29 cellular contexts compared by ENCODE assay signal in the genomic region with DNA sequence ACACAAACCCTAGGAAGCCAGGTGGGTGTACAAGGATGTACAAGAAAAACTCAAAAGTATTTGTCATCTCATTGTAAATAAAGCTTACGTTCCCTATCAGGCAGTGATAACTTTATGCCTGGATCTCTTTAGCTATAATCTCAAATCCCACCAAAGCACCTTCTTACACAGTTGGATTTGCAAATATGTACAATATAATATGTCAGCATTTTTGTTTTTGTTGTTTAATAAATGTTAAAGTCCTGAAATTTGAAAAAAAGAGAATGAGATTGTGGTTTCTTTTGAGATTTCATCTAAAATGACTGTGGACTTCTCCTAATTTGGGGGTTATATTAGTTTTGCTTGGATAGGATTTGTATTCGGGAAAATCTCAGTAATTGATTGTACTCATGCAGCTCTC.
"Had no signal": no experiment of that assay in that cellular context is flagged by ENCODE, and none has a peak within 500 bp of the region (broad histone marks: within the 10 kb centered on the region; RNA-seq: fewer than 3 reads in every experiment).

No MANE protein-coding gene starts in this region.

- DNase-seq: stimulated activated CD4-positive, alpha-beta T cell treated with anti-CD3 and anti-CD28 coated beads, Interleukin-2, amount 100 ng/mL, for 48 hours; stimulated activated CD4-positive, alpha-beta T cell treated with anti-CD3 and anti-CD28 coated beads, Interleukin-4, amount 100 ng/mL, for 1 hour; stimulated activated CD4-positive, alpha-beta T cell treated with anti-CD3 and anti-CD28 coated beads, Interleukin-4, amount 100 ng/mL, for 24 hours; stimulated activated CD4-positive, alpha-beta T cell treated with anti-CD3 and anti-CD28 coated beads, Interleukin-4, amount 100 ng/mL, for 4 hours; stimulated activated CD8-positive, alpha-beta memory T cell treated with anti-CD3 and anti-CD28 coated beads, Interleukin-4, amount 100 ng/mL, for 48 hours; stimulated activated naive B cell treated with anti-CD40 and anti-IgM and Interleukin-4, amounts not matched to agents 10 μg/mL and 1 μg/mL and 100 μg/mL, for 72 hours; stimulated activated naive CD4-positive, alpha-beta T cell; stimulated activated naive CD4-positive, alpha-beta T cell treated with Interleukin-2 at 50 U/mL for 16 hours; stimulated activated naive CD8-positive, alpha-beta T cell treated with anti-CD3 and anti-CD28 coated beads, Interleukin-15, amount 100 ng/mL, for 72 hours; stimulated activated naive CD8-positive, alpha-beta T cell treated with anti-CD3 and anti-CD28 coated beads, Interleukin-15, Interleukin-2, amounts not matched to agents 100 U/mL and 50 U/mL, for 24 hours; stomach; substantia nigra; testis; thyroid gland; tibial artery; transverse colon; trophoblast cell; upper lobe of left lung; upper lobe of right lung; uterus had no signal

- H3K9me3 ChIP-seq: stomach, testis, thoracic aorta, thyroid gland, tibial artery, tibial nerve, transverse colon, upper lobe of left lung, upper lobe of right lung, uterus, vagina had no signal

- H3K4me3 Mint-ChIP-seq: stimulated activated effector memory CD8-positive, alpha-beta T cell treated with anti-CD3 and anti-CD28 coated beads, Interleukin-12 subunit alpha, Interleukin-12 subunit beta, amount 100 ng/mL, for 72 hours; stimulated activated memory B cell treated with anti-CD40 and anti-IgM and Interleukin-4, amounts not matched to agents 10 μg/mL and 1 μg/mL and 100 μg/mL, for 72 hours; stimulated activated naive B cell treated with anti-CD40 and anti-IgM and Interleukin-4, amounts not matched to agents 10 μg/mL and 1 μg/mL and 100 μg/mL, for 72 hours; stimulated activated naive CD8-positive, alpha-beta T cell treated with anti-CD3 and anti-CD28 coated beads, Interleukin-15, amount 100 ng/mL, for 72 hours; stimulated activated naive CD8-positive, alpha-beta T cell treated with anti-CD3 and anti-CD28 coated beads, Interleukin-15, Interleukin-2, amounts not matched to agents 100 ng/mL and 50 ng/mL, for 24 hours; type B pancreatic cell had no signal

- H3K27ac ChIP-seq: stomach, suprapubic skin, testis, thoracic aorta, thyroid gland, tibial artery, tibial nerve, transverse colon, upper lobe of left lung, upper lobe of right lung, uterus, vagina had no signal

- H3K27me3 Mint-ChIP-seq: stimulated activated memory B cell treated with anti-CD40 and anti-IgM and Interleukin-4, amounts not matched to agents 10 μg/mL and 1 μg/mL and 100 μg/mL, for 72 hours; stimulated activated naive B cell treated with anti-CD40 and anti-IgM and Interleukin-4, amounts not matched to agents 10 μg/mL and 1 μg/mL and 100 μg/mL, for 72 hours; stimulated activated naive CD8-positive, alpha-beta T cell treated with anti-CD3 and anti-CD28 coated beads, Interleukin-15, amount 100 ng/mL, for 72 hours; stimulated activated naive CD8-positive, alpha-beta T cell treated with anti-CD3 and anti-CD28 coated beads, Interleukin-15, Interleukin-2, amounts not matched to agents 100 ng/mL and 50 ng/mL, for 24 hours; type B pancreatic cell had no signal

- H3K36me3 ChIP-seq: stomach, suprapubic skin, thoracic aorta, thyroid gland, tibial artery, tibial nerve, transverse colon, upper lobe of left lung, upper lobe of right lung, uterus, vagina had no signal

- H3K27me3 ChIP-seq: stomach, suprapubic skin, testis, thyroid gland, tibial artery, tibial nerve, transverse colon, upper lobe of left lung, upper lobe of right lung, uterus, vagina had no signal

- H3K9me3 Mint-ChIP-seq: type B pancreatic cell had no signal

- ATAC-seq: stimulated activated effector memory CD8-positive, alpha-beta T cell treated with anti-CD3 and anti-CD28 coated beads, Interleukin-12 subunit alpha, Interleukin-12 subunit beta, amount 100 ng/mL, for 72 hours; stimulated activated memory B cell treated with anti-CD40 and anti-IgM and Interleukin-4, amounts not matched to agents 10 μg/mL and 1 μg/mL and 100 μg/mL, for 72 hours; stimulated activated naive B cell treated with anti-CD40 and anti-IgM and Interleukin-4, amounts not matched to agents 10 μg/mL and 1 μg/mL and 100 μg/mL, for 72 hours; stimulated activated naive CD8-positive, alpha-beta T cell treated with anti-CD3 and anti-CD28 coated beads, Interleukin-15, amount 100 ng/mL, for 72 hours; stimulated activated naive CD8-positive, alpha-beta T cell treated with anti-CD3 and anti-CD28 coated beads, Interleukin-15, Interleukin-2, amounts not matched to agents 100 U/mL and 50 U/mL, for 24 hours; upper lobe of right lung had no signal

- H3K4me1 Mint-ChIP-seq: stimulated activated effector memory CD8-positive, alpha-beta T cell treated with anti-CD3 and anti-CD28 coated beads, Interleukin-12 subunit alpha, Interleukin-12 subunit beta, amount 100 ng/mL, for 72 hours; stimulated activated memory B cell treated with anti-CD40 and anti-IgM and Interleukin-4, amounts not matched to agents 10 μg/mL and 1 μg/mL and 100 μg/mL, for 72 hours; stimulated activated naive B cell treated with anti-CD40 and anti-IgM and Interleukin-4, amounts not matched to agents 10 μg/mL and 1 μg/mL and 100 μg/mL, for 72 hours; stimulated activated naive CD8-positive, alpha-beta T cell treated with anti-CD3 and anti-CD28 coated beads, Interleukin-15, amount 100 ng/mL, for 72 hours had no signal

- FAIRE-seq: urothelium cell line had no signal

- H3K4me3 ChIP-seq: stomach, suprapubic skin, testis, thoracic aorta, thyroid gland, tibial artery, tibial nerve, transverse colon, upper lobe of left lung, upper lobe of right lung, uterus, vagina had no signal

- H3K27ac Mint-ChIP-seq: stimulated activated effector memory CD8-positive, alpha-beta T cell treated with anti-CD3 and anti-CD28 coated beads, Interleukin-12 subunit alpha, Interleukin-12 subunit beta, amount 100 ng/mL, for 72 hours; stimulated activated memory B cell treated with anti-CD40 and anti-IgM and Interleukin-4, amounts not matched to agents 10 μg/mL and 1 μg/mL and 100 μg/mL, for 72 hours; stimulated activated naive B cell treated with anti-CD40 and anti-IgM and Interleukin-4, amounts not matched to agents 10 μg/mL and 1 μg/mL and 100 μg/mL, for 72 hours; stimulated activated naive CD8-positive, alpha-beta T cell treated with anti-CD3 and anti-CD28 coated beads, Interleukin-15, amount 100 ng/mL, for 72 hours; stimulated activated naive CD8-positive, alpha-beta T cell treated with anti-CD3 and anti-CD28 coated beads, Interleukin-15, Interleukin-2, amounts not matched to agents 100 ng/mL and 50 ng/mL, for 24 hours; type B pancreatic cell had no signal

- H3K36me3 Mint-ChIP-seq: stimulated activated effector memory CD8-positive, alpha-beta T cell treated with anti-CD3 and anti-CD28 coated beads, Interleukin-12 subunit alpha, Interleukin-12 subunit beta, amount 100 ng/mL, for 72 hours; stimulated activated memory B cell treated with anti-CD40 and anti-IgM and Interleukin-4, amounts not matched to agents 10 μg/mL and 1 μg/mL and 100 μg/mL, for 72 hours; stimulated activated naive B cell treated with anti-CD40 and anti-IgM and Interleukin-4, amounts not matched to agents 10 μg/mL and 1 μg/mL and 100 μg/mL, for 72 hours; type B pancreatic cell had no signal

- H3K4me1 ChIP-seq: stomach, suprapubic skin, testis, thyroid gland, tibial artery, tibial nerve, transverse colon, upper lobe of left lung, upper lobe of right lung, uterus, vagina had no signal
